8 cellular contexts compared by ENCODE assay signal in the genomic region with DNA sequence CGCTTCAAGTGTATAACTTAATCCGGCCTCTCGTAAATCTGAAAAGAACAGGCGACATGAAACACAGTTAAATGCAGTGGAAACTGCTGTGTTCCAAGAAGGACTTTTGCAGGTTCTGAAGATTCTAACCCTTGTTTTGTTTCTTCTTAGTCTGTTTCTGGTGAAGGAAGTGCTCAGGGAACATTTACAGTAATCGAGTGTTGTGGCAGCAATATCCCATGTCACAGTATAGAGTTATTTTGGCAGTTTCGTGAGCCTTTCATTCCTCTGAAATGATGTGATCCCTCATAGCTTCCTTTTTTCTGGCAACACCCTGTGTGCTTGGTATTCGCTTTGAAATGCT. TPM values are rescaled to one million over a fixed set of nuclear protein-coding genes. Genes with fewer than 3 reads are reported as not detected.
DNase-seq lines count a peak whose midpoint lies in the region; ATAC-seq, FAIRE-seq and TF ChIP-seq lines count a peak whose summit lies in the region.

No MANE protein-coding gene starts in this region.

- H3K27me3 Mint-ChIP-seq in WTC11 (ENCODE audit: low read depth), result peaks cover 19% of the 10 kb centered on the region
- H3K27me3 Mint-ChIP-seq in glutamatergic neuron (ENCODE audit: unreplicated experiment), result peaks cover 16% of the 10 kb centered on the region

- H3K36me3 Mint-ChIP-seq in WTC11 (no peaks in the 10 kb centered on the region), glutamatergic neuron (ENCODE audit: unreplicated experiment) (no peaks in the 10 kb centered on the region)

- peak overlapping the region; percentile 76 for H3K4me2 ChIP-seq in skeletal muscle satellite cell (ENCODE audit: low read length)

- CTCF ChIA-PET in WTC11 (lab: Charles Lee), result interaction anchor here (0.7 to 7.1 kb wide), 10 partner anchors 8 to 131 kb away, joined by 3 to 62 read pairs (median 4); no protein-coding TSS in a partner anchor

- H3K9me3 Mint-ChIP-seq in WTC11, result no peaks in the 10 kb centered on the region
- peaks cover 13% of the 10 kb centered on the region for H3K9me3 Mint-ChIP-seq in glutamatergic neuron (ENCODE audit: unreplicated experiment)

- peaks cover 30% of the 10 kb centered on the region for H3K36me3 ChIP-seq in skeletal muscle satellite cell (ENCODE audit: insufficient read depth, low read length)

- H3K9me3 ChIP-seq in skeletal muscle satellite cell (replicated peaks; ENCODE audit: low read length), result no peaks in the 10 kb centered on the region

- no peaks in the 10 kb centered on the region for H3K27me3 ChIP-seq in skeletal muscle satellite cell (ENCODE audit: control insufficient read depth, insufficient read depth, low read length)

- FAIRE-seq in GM19239 (lab: Jason Lieb, UNC), result peak; percentile 53

- peak overlapping the region; percentile 95 for H3K4me3 ChIP-seq in skeletal muscle satellite cell (ENCODE audit: low read length)

- DNase-seq in GM19239 (ENCODE audit: insufficient read length, low spot score) (no peak), WTC11 (ENCODE audit: low spot score) (no peak), glutamatergic neuron (no peak), NCI-H128 (lab: John Stamatoyannopoulos, UW; ENCODE audit: unreplicated experiment) (no peak)

- peaks cover 53% of the 10 kb centered on the region for H3K4me1 ChIP-seq in skeletal muscle satellite cell (ENCODE audit: control insufficient read depth, insufficient read depth, low read length)

- H3K4me3 Mint-ChIP-seq in WTC11, result peak overlapping the region; percentile 98
- peak overlapping the region; percentile 99 for H3K4me3 Mint-ChIP-seq in glutamatergic neuron (ENCODE audit: unreplicated experiment)

- H3K4me1 Mint-ChIP-seq in WTC11 (peaks cover 72% of the 10 kb centered on the region), glutamatergic neuron (ENCODE audit: low read depth, unreplicated experiment) (peaks cover 21% of the 10 kb centered on the region)

- no peak for TF ChIP-seq CTCF in WTC11 (IDR thresholded peaks at IDR 0.05)
- TF ChIP-seq CTCF in glutamatergic neuron (IDR thresholded peaks at IDR 0.05; ENCODE audit: partially characterized antibody, unreplicated experiment), result no peak

- POLR2A ChIA-PET in WTC11 (lab: Charles Lee), result interaction anchor here (0.9 kb wide), 1 partner anchor 102 kb away, joined by 4 read pairs; no protein-coding TSS in a partner anchor

- ATAC-seq in WTC11, result no peak
- ATAC-seq in GM19035 (IDR thresholded peaks at IDR 0.05; ENCODE audit: unreplicated experiment), result no peak
- no peak for ATAC-seq in GM18861 (IDR thresholded peaks at IDR 0.05; ENCODE audit: unreplicated experiment)
- ATAC-seq in GM21576 (IDR thresholded peaks at IDR 0.05; ENCODE audit: unreplicated experiment), result no peak

- H3K9ac ChIP-seq in skeletal muscle satellite cell (ENCODE audit: low read depth, low read length), result peak overlapping the region; percentile 98

- H3K27ac Mint-ChIP-seq in WTC11 (peak overlapping the region; percentile 67), glutamatergic neuron (ENCODE audit: unreplicated experiment) (no peak overlapping the region)

TF ChIP-seq in WTC11, 78 proteins besides CTCF, POLR2A, EP300 and RAD21:
- TF ChIP-seq ZNF317 (CRISPR knock-in tag; IDR thresholded peaks at IDR 0.05; ENCODE audit: borderline replicate concordance, low read depth), result no peak

RNA-seq across cellular contexts. Expression of gene CRIM1, which starts 2.7 kb away (rescaled TPM):
- 24.1 to 25.1 TPM (median 24.3 TPM) in 3 replicates for total RNA-seq in WTC11 (2021)
- 35.7 TPM for total RNA-seq in glutamatergic neuron (ENCODE audit: unreplicated experiment)
- 101 and 124 TPM in 2 replicates for total RNA-seq in skeletal muscle satellite cell (2012; rRNA removed)
